In genomic region chr10:23361665-23362064, GRCh38 we compare ENCODE assay signal across 29 cellular contexts. TPM values are rescaled to one million over a fixed set of nuclear protein-coding genes. Genes with fewer than 3 reads are reported as not detected.
"Had no signal": no experiment of that assay in that cellular context is flagged by ENCODE, and none has a peak within 500 bp of the region (broad histone marks: within the 10 kb centered on the region; RNA-seq: fewer than 3 reads in every experiment).

No MANE protein-coding gene starts in this region.

- H3K9me3 Mint-ChIP-seq: activated CD4-positive, alpha-beta memory T cell treated with anti-CD3 and anti-CD28 coated beads, Interleukin-2, amount 10 ng/mL, durations not matched to agents 7 days and 5 days; activated T-cell treated with anti-CD3 and anti-CD28 coated beads, Interleukin-2, amount 50 U/mL, for 24 hours; activated T-helper 17 cell treated with anti-CD3 and anti-CD28 coated beads, Interleukin-2, amount 50 U/mL, for 72 hours; central memory CD8-positive, alpha-beta T cell; dendritic cell treated with granulocyte-macrophage colony-stimulating factor and Interleukin-4, amounts not matched to agents 40 ng/mL and 50 ng/mL, for 4 days; effector memory CD8-positive, alpha-beta T cell had no signal

- H3K36me3 ChIP-seq: brain microvascular endothelial cell, esophagus squamous epithelium, gastroesophageal sphincter, heart right ventricle had no signal

- H3K27me3 Mint-ChIP-seq: activated CD4-positive, alpha-beta memory T cell treated with anti-CD3 and anti-CD28 coated beads, Interleukin-2, amount 10 ng/mL, durations not matched to agents 7 days and 5 days; activated CD4-positive, alpha-beta T cell treated with anti-CD3 and anti-CD28 coated beads, Interleukin-2, amount 10 ng/mL, durations not matched to agents 7 days and 5 days; activated naive CD8-positive, alpha-beta T cell treated with anti-CD3 and anti-CD28 coated beads, Interleukin-2, amount 10 ng/mL, durations not matched to agents 7 days and 5 days; activated T-cell treated with anti-CD3 and anti-CD28 coated beads, Interleukin-2, amount 50 U/mL, for 24 hours; activated T-helper 17 cell treated with anti-CD3 and anti-CD28 coated beads, Interleukin-2, amount 50 U/mL, for 72 hours; central memory CD8-positive, alpha-beta T cell had no signal

- H3K4me3 Mint-ChIP-seq: activated CD4-positive, alpha-beta memory T cell treated with anti-CD3 and anti-CD28 coated beads, Interleukin-2, amount 10 ng/mL, durations not matched to agents 7 days and 5 days; activated CD4-positive, alpha-beta T cell treated with anti-CD3 and anti-CD28 coated beads, Interleukin-2, amount 10 ng/mL, durations not matched to agents 7 days and 5 days; activated T-cell treated with anti-CD3 and anti-CD28 coated beads, Interleukin-2, amount 50 U/mL, for 24 hours; central memory CD8-positive, alpha-beta T cell; dendritic cell treated with granulocyte-macrophage colony-stimulating factor and Interleukin-4, amounts not matched to agents 40 ng/mL and 50 ng/mL, for 4 days; effector memory CD8-positive, alpha-beta T cell had no signal

- H3K27me3 ChIP-seq: brain microvascular endothelial cell, dorsolateral prefrontal cortex, esophagus squamous epithelium, gastroesophageal sphincter, heart right ventricle had no signal

- H3K4me1 ChIP-seq: gastroesophageal sphincter had no signal

- ATAC-seq: activated T-cell treated with anti-CD3 and anti-CD28 coated beads, Interleukin-2, amount 50 U/mL, for 72 hours; activated T-helper 17 cell treated with anti-CD3 and anti-CD28 coated beads, Interleukin-2, amount 50 U/mL, for 72 hours; effector memory CD8-positive, alpha-beta T cell; gastroesophageal sphincter; heart right ventricle had no signal

- H3K27ac Mint-ChIP-seq: dendritic cell treated with granulocyte-macrophage colony-stimulating factor and Interleukin-4, amounts not matched to agents 40 ng/mL and 50 ng/mL, for 4 days had no signal

- DNase-seq: activated CD4-positive, alpha-beta memory T cell treated with anti-CD3 and anti-CD28 coated beads, Interleukin-2, amount 10 ng/mL, durations not matched to agents 7 days and 5 days; activated CD4-positive, alpha-beta T cell treated with anti-CD3 and anti-CD28 coated beads for 1 hour; activated CD4-positive, alpha-beta T cell treated with anti-CD3 and anti-CD28 coated beads for 4 hours; activated CD4-positive, alpha-beta T cell treated with anti-CD3 and anti-CD28 coated beads, Interleukin-2, amount 10 ng/mL, durations not matched to agents 7 days and 5 days; activated CD4-positive, alpha-beta T cell treated with anti-CD3 and anti-CD28 coated beads, Interleukin-2, amount 50 U/mL, for 4 hours; activated CD8-positive, alpha-beta memory T cell treated with anti-CD3 and anti-CD28 coated beads, Interleukin-2, amount 50 U/mL, for 48 hours; activated effector memory CD4-positive, alpha-beta T cell treated with Interleukin-2 at 50 U/mL for 16 hours; activated gamma-delta T cell treated with Interleukin-2 at 50 U/mL for 16 hours; activated naive CD4-positive, alpha-beta T cell treated with anti-CD3 and anti-CD28 coated beads, Interleukin-2, amount 50 U/mL, for 16 hours; activated naive CD4-positive, alpha-beta T cell treated with Interleukin-2 at 50 U/mL for 16 hours; activated naive CD8-positive, alpha-beta T cell treated with anti-CD3 and anti-CD28 coated beads, Interleukin-2, amount 10 ng/mL, durations not matched to agents 7 days and 5 days; activated T-cell treated with anti-CD3 and anti-CD28 coated beads for 4 hours; activated T-cell treated with anti-CD3 and anti-CD28 coated beads, Interleukin-2, amount 50 U/mL, for 24 hours; activated T-cell treated with anti-CD3 and anti-CD28 coated beads, Interleukin-2, amount 50 U/mL, for 72 hours; brain microvascular endothelial cell; dorsolateral prefrontal cortex; effector memory CD8-positive, alpha-beta T cell; esophagus squamous epithelium; foreskin melanocyte; heart right ventricle; T-helper 2 cell had no signal

- H3K9me3 ChIP-seq: esophagus squamous epithelium, gastroesophageal sphincter, heart right ventricle had no signal

- H3K4me3 ChIP-seq: coronary artery, dorsolateral prefrontal cortex, esophagus squamous epithelium, gastroesophageal sphincter, heart right ventricle had no signal

- H3K27ac ChIP-seq: brain microvascular endothelial cell, coronary artery, dorsolateral prefrontal cortex, epithelial cell of prostate, esophagus squamous epithelium, gastroesophageal sphincter, heart right ventricle had no signal

RNA-seq across cellular contexts. Expression of gene C10orf67, which starts 17.1 kb away (rescaled TPM):
- total RNA-seq: activated CD4-positive, alpha-beta memory T cell treated with anti-CD3 and anti-CD28 coated beads, Interleukin-2, amount 10 ng/mL, durations not matched to agents 7 days and 5 days; bronchial epithelial cell; gastroesophageal sphincter; glomerular endothelial cell had no signal
